20 cellular contexts compared by ENCODE assay signal in the genomic region with DNA sequence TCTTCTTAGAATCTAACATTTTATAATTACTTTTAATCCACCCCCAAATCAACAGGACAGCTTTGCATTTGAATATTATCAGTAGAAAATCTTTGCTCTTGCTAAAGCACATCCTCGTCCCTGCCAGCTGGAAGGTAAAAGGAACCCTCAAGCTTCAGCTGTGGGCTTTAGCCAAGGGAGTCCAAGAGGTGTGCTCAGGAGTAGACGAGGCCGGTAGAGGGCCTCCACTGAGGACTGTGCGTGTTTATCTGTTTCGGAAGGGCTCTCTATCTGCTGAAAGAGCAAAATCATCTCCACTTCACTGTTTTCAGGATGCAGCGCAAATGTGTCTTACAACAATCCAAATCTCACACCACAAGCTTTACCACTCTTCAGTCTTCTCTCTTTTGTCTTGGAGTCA.
"Had no signal": no experiment of that assay in that cellular context is flagged by ENCODE, and none has a peak within 500 bp of the region (broad histone marks: within the 10 kb centered on the region; RNA-seq: fewer than 3 reads in every experiment).

No MANE protein-coding gene starts in this region.

- H3K4me1 ChIP-seq: body of pancreas, psoas muscle, right lobe of liver had no signal

- FAIRE-seq: endothelial cell of umbilical vein, TTC549 had no signal

- H3K27me3 ChIP-seq: body of pancreas, foreskin keratinocyte, right lobe of liver, suprapubic skin, upper lobe of left lung had no signal

- H3K4me3 ChIP-seq: body of pancreas, psoas muscle, right lobe of liver, smooth muscle cell, suprapubic skin had no signal

- DNase-seq: activated B cell treated with CpG ODN at 0.5 μM for 24 hours; activated CD4-positive, alpha-beta T cell treated with anti-CD3 and anti-CD28 coated beads for 48 hours; activated CD8-positive, alpha-beta memory T cell treated with anti-CD3 and anti-CD28 coated beads, Interleukin-2, amount 50 U/mL, for 4 hours; activated CD8-positive, alpha-beta T cell treated with anti-CD3 and anti-CD28 coated beads, Interleukin-2, amount 10 ng/mL, durations not matched to agents 7 days and 5 days; activated gamma-delta T cell treated with Interleukin-2 at 50 U/mL for 16 hours; activated T-cell treated with anti-CD3 and anti-CD28 coated beads, Interleukin-2, amount 50 U/mL, for 72 hours; amniotic stem cell; body of pancreas; effector CD8-positive, alpha-beta T cell; foreskin keratinocyte; glutamatergic neuron; midbrain; psoas muscle; right lobe of liver; T-helper 2 cell; upper lobe of left lung had no signal

- H3K9me3 ChIP-seq: body of pancreas, psoas muscle, right lobe of liver, suprapubic skin, upper lobe of left lung had no signal

- H3K27ac ChIP-seq: body of pancreas, foreskin keratinocyte, psoas muscle, right lobe of liver, suprapubic skin had no signal

- H3K36me3 ChIP-seq: right lobe of liver, suprapubic skin, upper lobe of left lung had no signal
